ENCODE assay signal across 15 cellular contexts in genomic region chr10:52318136-52318810, GRCh38. TPM values are rescaled to one million over a fixed set of nuclear protein-coding genes. Genes with fewer than 3 reads are reported as not detected.
DNase-seq lines count a peak whose midpoint lies in the region; ATAC-seq and TF ChIP-seq lines count a peak whose summit lies in the region.
"Had no signal": no experiment of that assay in that cellular context is flagged by ENCODE, and none has a peak within 500 bp of the region (broad histone marks: within the 10 kb centered on the region; RNA-seq: fewer than 3 reads in every experiment).

No MANE protein-coding gene starts in this region.

- no peak for TF ChIP-seq CTCF in WI38 (IDR thresholded peaks at IDR 0.05; ENCODE audit: low read depth, low read length)

- peak overlapping the region; percentile 79 for H3K9ac ChIP-seq in GM23248
- H3K9ac ChIP-seq in skeletal muscle satellite cell (ENCODE audit: low read depth, low read length) = peak overlapping the region; percentile 98

- in situ Hi-C loops in GM23248 (cut with MboI) = no loop called here

- H2AFZ ChIP-seq in GM23248 = peak overlapping the region; percentile 24

- H3K79me2 ChIP-seq in GM23248 (ENCODE audit: insufficient read depth) = peaks cover 27% of the 10 kb centered on the region

- H3K4me1 ChIP-seq in GM23248 (ENCODE audit: insufficient read depth) (peaks cover 60% of the 10 kb centered on the region), skeletal muscle satellite cell (ENCODE audit: control insufficient read depth, insufficient read depth, low read length) (peaks cover 44% of the 10 kb centered on the region)

- H3K4me3 ChIP-seq in GM23248 = peak overlapping the region; percentile 92
- peak overlapping the region; percentile 16; the same call in 1 of the 2 replicates for H3K4me3 ChIP-seq in WI38 (ENCODE audit: low read depth, low read length)
- peak overlapping the region; percentile 99 for H3K4me3 ChIP-seq in skeletal muscle satellite cell (ENCODE audit: low read length)
- H3K4me3 ChIP-seq: suprapubic skin had no signal

- no peaks in the 10 kb centered on the region for H3K9me2 ChIP-seq in GM23248 (ENCODE audit: insufficient read depth)

- no peak for TF ChIP-seq POLR2A in GM18505 (IDR thresholded peaks at IDR 0.05; ENCODE audit: borderline replicate concordance, extremely low read depth, insufficient read depth, insufficient read length)

- H3K9me3 ChIP-seq in GM23248 (ENCODE audit: low read depth) (no peaks in the 10 kb centered on the region), skeletal muscle satellite cell (replicated peaks; ENCODE audit: low read length) (no peaks in the 10 kb centered on the region)
- H3K9me3 ChIP-seq: suprapubic skin had no signal

- H4K20me1 ChIP-seq in GM23248 (ENCODE audit: insufficient read depth) = no peaks in the 10 kb centered on the region

- DNase-seq in GM23248 = peak; percentile 48
- peak; percentile 58 for DNase-seq in glomerular endothelial cell (ENCODE audit: extremely low read depth, low read depth, low spot score)
- no peak for DNase-seq in activated CD4-positive, CD25-positive, alpha-beta regulatory T cell (lab: John Stamatoyannopoulos, UW)
- DNase-seq: activated CD4-positive, CD25-positive, alpha-beta regulatory T cell treated with anti-CD3 and anti-CD28 coated beads, Interleukin-2, amount 50 U/mL, for 72 hours; activated T-cell treated with anti-CD3 and anti-CD28 coated beads, Interleukin-2, amount 50 U/mL, for 1 hour; effector CD4-positive, alpha-beta T cell; KBM-7; NCI-H2081; NK-92 treated with Interleukin-12 subunit alpha and Interleukin-12 subunit beta, amount 100 ng/mL, for 24 hours had no signal

- no peak for ATAC-seq in GM18505 (IDR thresholded peaks at IDR 0.05; ENCODE audit: unreplicated experiment)
- ATAC-seq in HG02588 (IDR thresholded peaks at IDR 0.05; ENCODE audit: unreplicated experiment) = no peak
- ATAC-seq: sciatic nerve had no signal

- peaks cover 82% of the 10 kb centered on the region for H3F3A ChIP-seq in GM23248 (ENCODE audit: insufficient read depth)

- peak overlapping the region; percentile 92 for H3K4me2 ChIP-seq in GM23248 (ENCODE audit: unreplicated experiment)
- H3K4me2 ChIP-seq in skeletal muscle satellite cell (ENCODE audit: low read length) = peak overlapping the region; percentile 81

- H3K27me3 ChIP-seq in GM23248 (replicated peaks; ENCODE audit: insufficient read depth) (no peaks in the 10 kb centered on the region), skeletal muscle satellite cell (ENCODE audit: control insufficient read depth, insufficient read depth, low read length) (no peaks in the 10 kb centered on the region)

- peak overlapping the region; percentile 79 for H3K27ac ChIP-seq in GM23248
- H3K27ac ChIP-seq: suprapubic skin had no signal

- 34 to 36% methylated on average over 5 of the region's 5 CpGs for WGBS in GM23248 (ENCODE audit: low coverage in 1 of 2, low lambda C conversion rate in 2 of 2, missing lambda C conversion rate in 2 of 2), 2 experiments

- H3K36me3 ChIP-seq in GM23248 (ENCODE audit: low read depth) (peaks cover 24% of the 10 kb centered on the region), skeletal muscle satellite cell (ENCODE audit: insufficient read depth, low read length) (peaks cover 36% of the 10 kb centered on the region)
- H3K36me3 ChIP-seq: suprapubic skin had no signal

RNA-seq across cellular contexts. Expression of gene DKK1, which starts 4.2 kb away (rescaled TPM):
- total RNA-seq in GM23248 (2014; rRNA removed; shearing (Covaris generic)) = 505 and 558 TPM in 2 replicates
- polyA plus RNA-seq in GM23248 (2016; fragmentation: Nextera tagmentation; extraction: Ambion mirVana) = 747 and 748 TPM in 2 replicates
- total RNA-seq in glomerular endothelial cell = 22.0 and 33.0 TPM in 2 replicates
- 136 and 176 TPM in 2 replicates for total RNA-seq in skeletal muscle satellite cell (2012; rRNA removed)

Comparison
In these comparisons a context has a peak if more than half of its experiments do, and no peak if none do; other contexts are left out.
1. DNase-seq: peak in GM23248 (single experiment) and glomerular endothelial cell (single experiment); none in activated CD4-positive, CD25-positive, alpha-beta regulatory T cell (0 of 4).
2. H3K4me3 ChIP-seq: peak in every context shown above with its lines; median percentile 99 in skeletal muscle satellite cell; 92 in GM23248; 16 in WI38.
3. RNA of gene DKK1, which starts 4.2 kb away (total RNA-seq): 505 to 558 TPM in GM23248; 22.0 to 33.0 TPM in glomerular endothelial cell; every median in the first group is over 10 times any median in the second.